23 cellular contexts compared by ENCODE assay signal in the genomic region with DNA sequence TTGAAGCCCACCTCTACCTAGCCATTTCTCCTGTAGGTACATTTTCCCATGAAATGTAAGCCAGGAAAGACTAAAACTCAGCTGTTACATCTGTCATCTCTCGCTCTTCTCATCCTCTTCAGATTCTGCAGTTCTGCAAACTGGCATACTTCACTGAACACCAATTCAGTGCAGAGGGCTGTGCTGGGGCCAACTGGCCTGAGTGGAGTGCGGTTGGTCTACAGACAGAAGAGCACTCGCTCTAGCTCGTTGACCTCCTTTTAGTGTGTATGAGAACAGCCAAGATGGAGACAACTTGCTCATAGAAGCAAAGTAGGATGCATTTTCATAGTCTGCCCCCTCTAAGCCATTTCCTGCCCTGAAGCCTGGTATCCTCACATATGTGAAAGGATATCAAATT.
"Had no signal": no experiment of that assay in that cellular context is flagged by ENCODE, and none has a peak within 500 bp of the region (broad histone marks: within the 10 kb centered on the region; RNA-seq: fewer than 3 reads in every experiment).

No MANE protein-coding gene starts in this region.

- H3K4me3 Mint-ChIP-seq: activated CD8-positive, alpha-beta T cell treated with anti-CD3 and anti-CD28 coated beads, Interleukin-2, amount 10 ng/mL, durations not matched to agents 7 days and 5 days; activated T-helper 1 cell treated with anti-CD3 and anti-CD28 coated beads, Interleukin-12 subunit alpha, Interleukin-12 subunit beta, Interleukin-2, Interleukin-4 antibody, amounts not matched to agents 30 ng/mL and 10 ng/mL and 1 ng/mL, durations not matched to agents 14 hours and 24 hours and 36 hours; brain; central memory CD8-positive, alpha-beta T cell; nephron; stimulated activated effector memory CD8-positive, alpha-beta T cell treated with anti-CD3 and anti-CD28 coated beads, Interleukin-12 subunit alpha, Interleukin-12 subunit beta, amount 100 ng/mL, for 72 hours had no signal

- H3K9me3 ChIP-seq: pancreas, uterus had no signal

- DNase-seq: activated CD4-positive, alpha-beta T cell treated with anti-CD3 and anti-CD28 coated beads for 1 hour; activated CD4-positive, alpha-beta T cell treated with anti-CD3 and anti-CD28 coated beads, Interleukin-2, amount 50 U/mL, for 1 hour; activated CD8-positive, alpha-beta T cell treated with anti-CD3 and anti-CD28 coated beads, Interleukin-2, amount 10 ng/mL, durations not matched to agents 7 days and 5 days; aorta; effector memory CD4-positive, alpha-beta T cell; foreskin keratinocyte; hippocampal formation; kidney glomerular epithelial cell; pancreas; small intestine; stimulated activated CD4-positive, alpha-beta T cell treated with anti-CD3 and anti-CD28 coated beads, Interleukin-2, amount 100 ng/mL, for 24 hours; stomach; T-helper 9 cell; trophoblast cell; uterus had no signal

- H3K36me3 ChIP-seq: left lung, pancreas, stomach, uterus had no signal

- H3K4me1 Mint-ChIP-seq: brain; central memory CD8-positive, alpha-beta T cell; stimulated activated effector memory CD8-positive, alpha-beta T cell treated with anti-CD3 and anti-CD28 coated beads, Interleukin-12 subunit alpha, Interleukin-12 subunit beta, amount 100 ng/mL, for 72 hours had no signal

- ATAC-seq: activated CD8-positive, alpha-beta T cell treated with anti-CD3 and anti-CD28 coated beads, Interleukin-2, amount 10 ng/mL, durations not matched to agents 7 days and 5 days; activated naive CD4-positive, alpha-beta T cell treated with anti-CD3 and anti-CD28 coated beads, Interleukin-2, amount 50 U/mL, for 72 hours; foreskin keratinocyte; left lung; pancreas; sciatic nerve; stimulated activated effector memory CD8-positive, alpha-beta T cell treated with anti-CD3 and anti-CD28 coated beads, Interleukin-12 subunit alpha, Interleukin-12 subunit beta, amount 100 ng/mL, for 72 hours had no signal

- H3K4me3 ChIP-seq: left lung, pancreas, stomach, uterus had no signal

- H3K36me3 Mint-ChIP-seq: stimulated activated effector memory CD8-positive, alpha-beta T cell treated with anti-CD3 and anti-CD28 coated beads, Interleukin-12 subunit alpha, Interleukin-12 subunit beta, amount 100 ng/mL, for 72 hours had no signal

- H3K27ac Mint-ChIP-seq: activated CD8-positive, alpha-beta T cell treated with anti-CD3 and anti-CD28 coated beads, Interleukin-2, amount 10 ng/mL, durations not matched to agents 7 days and 5 days; activated naive CD4-positive, alpha-beta T cell treated with anti-CD3 and anti-CD28 coated beads, Interleukin-2, amount 50 U/mL, for 72 hours; activated T-helper 1 cell treated with anti-CD3 and anti-CD28 coated beads, Interleukin-12 subunit alpha, Interleukin-12 subunit beta, Interleukin-2, Interleukin-4 antibody, amounts not matched to agents 30 ng/mL and 10 ng/mL and 1 ng/mL, durations not matched to agents 14 hours and 24 hours and 36 hours; brain; nephron; stimulated activated effector memory CD8-positive, alpha-beta T cell treated with anti-CD3 and anti-CD28 coated beads, Interleukin-12 subunit alpha, Interleukin-12 subunit beta, amount 100 ng/mL, for 72 hours had no signal

- H3K27me3 ChIP-seq: foreskin keratinocyte, left lung, pancreas, stomach, uterus had no signal

- H3K27ac ChIP-seq: foreskin keratinocyte, left lung, pancreas, stomach, uterus had no signal

- H3K27me3 Mint-ChIP-seq: central memory CD8-positive, alpha-beta T cell had no signal

- H3K4me1 ChIP-seq: foreskin keratinocyte, left lung, pancreas, uterus had no signal
